16 cellular contexts compared by ENCODE assay signal in genomic region chr3:109944836-109945235, GRCh38.
DNase-seq lines count a peak whose midpoint lies in the region; TF ChIP-seq lines count a peak whose summit lies in the region.
"Had no signal": no experiment of that assay in that cellular context is flagged by ENCODE, and none has a peak within 500 bp of the region (broad histone marks: within the 10 kb centered on the region; RNA-seq: fewer than 3 reads in every experiment).

No MANE protein-coding gene starts in this region.

- H3K4me1 ChIP-seq in fibroblast of lung (ENCODE audit: control insufficient read depth, extremely low read depth, insufficient read depth, low read length) (no peaks in the 10 kb centered on the region), osteoblast (ENCODE audit: insufficient read depth, low read length) (no peaks in the 10 kb centered on the region), Peyer's patch (no peaks in the 10 kb centered on the region)

- TF ChIP-seq CTCF in fibroblast of lung (conservative IDR thresholded peaks at IDR 0.05 in 1 of 2, IDR thresholded peaks at IDR 0.05 in 1 of 2; ENCODE audit: low read depth in 1 of 2, low read length in 2 of 2) (no peak), osteoblast (IDR thresholded peaks at IDR 0.05; ENCODE audit: extremely low read depth, low read depth, low read length) (no peak), Peyer's patch (IDR thresholded peaks at IDR 0.05) (no peak)

- H3K27me3 ChIP-seq in fibroblast of lung (ENCODE audit: control insufficient read depth, insufficient read depth, low read length) (no peaks in the 10 kb centered on the region), osteoblast (ENCODE audit: insufficient read depth, low read length) (no peaks in the 10 kb centered on the region), Peyer's patch (no peaks in the 10 kb centered on the region)

- no peak overlapping the region for H3K27ac ChIP-seq in fibroblast of lung (ENCODE audit: insufficient read depth, low read length)
- no peak overlapping the region for H3K27ac ChIP-seq in osteoblast (ENCODE audit: low read depth, low read length)
- no peak overlapping the region for H3K27ac ChIP-seq in Peyer's patch
- H3K27ac ChIP-seq: BLaER1 treated with 17β-estradiol and CSF1 and Interleukin-3, amounts not matched to agents 10 nM and 100 nM; GM23248 had no signal

- H4K20me1 ChIP-seq in fibroblast of lung (ENCODE audit: control insufficient read depth, extremely low read depth, insufficient read depth, low read length) (no peaks in the 10 kb centered on the region), osteoblast (ENCODE audit: insufficient read depth, low read length) (no peaks in the 10 kb centered on the region)
- H4K20me1 ChIP-seq: BLaER1 treated with 17β-estradiol and CSF1 and Interleukin-3, amounts not matched to agents 10 nM and 100 nM had no signal

- H3K79me2 ChIP-seq in fibroblast of lung (ENCODE audit: control insufficient read depth, insufficient read depth, low read length), result no peaks in the 10 kb centered on the region
- H3K79me2 ChIP-seq in osteoblast (ENCODE audit: insufficient read depth, low read length), result no peaks in the 10 kb centered on the region

- peak overlapping the region; percentile 13 for H3K4me2 ChIP-seq in fibroblast of lung (ENCODE audit: extremely low read depth, insufficient read depth, low read length)
- H3K4me2 ChIP-seq in osteoblast (ENCODE audit: insufficient read depth, low read length), result peak overlapping the region; percentile 7

- peak; percentile 11 for DNase-seq in EH (ENCODE audit: low read depth)
- DNase-seq in RPMI7951 (ENCODE audit: low read depth), result peak; percentile 15
- no peak for DNase-seq in fibroblast of lung (ENCODE audit: low read depth in 2 of 2)
- DNase-seq in osteoblast (ENCODE audit: insufficient read length, low spot score, missing footprints), result no peak
- DNase-seq in SIG-M5 (lab: John Stamatoyannopoulos, UW), result no peak
- no peak for DNase-seq in HEK293T (ENCODE audit: extremely low spot score)
- no peak for DNase-seq in T1000 (lab: John Stamatoyannopoulos, UW)
- no peak for DNase-seq in Peyer's patch
- DNase-seq: 8988T; AML-193; CD4-positive, CD25-positive, alpha-beta regulatory T cell; DMS53; GM23248; H9; HFFc6 had no signal

- H3K9ac ChIP-seq in fibroblast of lung (ENCODE audit: insufficient read depth, low read length), result no peak overlapping the region
- H3K9ac ChIP-seq: BLaER1 treated with 17β-estradiol and CSF1 and Interleukin-3, amounts not matched to agents 10 nM and 100 nM; GM23248 had no signal

- H3K36me3 ChIP-seq in fibroblast of lung (ENCODE audit: control insufficient read depth, insufficient read depth, low read length) (no peaks in the 10 kb centered on the region), osteoblast (ENCODE audit: insufficient read depth, low read length) (no peaks in the 10 kb centered on the region), Peyer's patch (no peaks in the 10 kb centered on the region)
- H3K36me3 ChIP-seq: BLaER1 treated with 17β-estradiol and CSF1 and Interleukin-3, amounts not matched to agents 10 nM and 100 nM had no signal

- H2AFZ ChIP-seq in fibroblast of lung (ENCODE audit: low read length), result peak overlapping the region; percentile 32
- peak overlapping the region; percentile 67 for H2AFZ ChIP-seq in osteoblast (ENCODE audit: low read length)
- H2AFZ ChIP-seq: GM23248 had no signal

- H3K4me3 ChIP-seq in fibroblast of lung (replicated peaks in 1 of 4; ENCODE audit: control extremely low read depth in 1 of 4, insufficient read depth in 1 of 4, low read depth in 3 of 4, low read length in 4 of 4), result no peak overlapping the region
- no peak overlapping the region for H3K4me3 ChIP-seq in osteoblast (ENCODE audit: insufficient read depth, low read length)
- no peak overlapping the region for H3K4me3 ChIP-seq in Peyer's patch
- H3K4me3 ChIP-seq: BLaER1 treated with 17β-estradiol and CSF1 and Interleukin-3, amounts not matched to agents 10 nM and 100 nM; GM23248 had no signal

- H3K9me3 ChIP-seq in fibroblast of lung (ENCODE audit: control insufficient read depth, insufficient read depth, low read depth, low read length) (no peaks in the 10 kb centered on the region), osteoblast (ENCODE audit: low read depth, low read length) (no peaks in the 10 kb centered on the region), Peyer's patch (no peaks in the 10 kb centered on the region)

- POLR2A ChIA-PET in HEK293T (lab: Yijun Ruan, JAX), result no interaction called here

- no peak for TF ChIP-seq POLR2A in Peyer's patch (IDR thresholded peaks at IDR 0.05)

- CTCF ChIA-PET in HEK293T (lab: Yijun Ruan, JAX), result no interaction called here

TF ChIP-seq in HEK293T, 16 proteins besides CTCF, POLR2A, EP300 and RAD21:
- TF ChIP-seq L3MBTL2 (conservative IDR thresholded peaks at IDR 0.05) (no peak), CTBP1 (IDR thresholded peaks at IDR 0.05; ENCODE audit: borderline replicate concordance) (no peak), FOXM1 (IDR thresholded peaks at IDR 0.05; ENCODE audit: borderline replicate concordance) (no peak), FOXA1 (IDR thresholded peaks at IDR 0.05) (no peak), SP1 (IDR thresholded peaks at IDR 0.05) (no peak), FOXK2 (IDR thresholded peaks at IDR 0.05) (no peak), PKNOX1 (IDR thresholded peaks at IDR 0.05) (no peak), TARDBP (IDR thresholded peaks at IDR 0.05) (no peak), SUZ12 (IDR thresholded peaks at IDR 0.05) (no peak), ELF4 (IDR thresholded peaks at IDR 0.05) (no peak), ARNT (IDR thresholded peaks at IDR 0.05) (no peak), BHLHE40 (IDR thresholded peaks at IDR 0.05; ENCODE audit: borderline replicate concordance) (no peak), LEF1 (IDR thresholded peaks at IDR 0.05; ENCODE audit: borderline replicate concordance) (no peak)

Comparison
In these comparisons a context has a peak if more than half of its experiments do, and no peak if none do; other contexts are left out.
1. DNase-seq: peak in EH (single experiment) and RPMI7951 (single experiment); none in fibroblast of lung (0 of 2), osteoblast (single experiment), SIG-M5 (single experiment), HEK293T (single experiment), T1000 (single experiment) and Peyer's patch (0 of 3).